In genomic region chr19:29002336-29002735, GRCh38 we compare ENCODE assay signal across 14 cellular contexts.
"Had no signal": no experiment of that assay in that cellular context is flagged by ENCODE, and none has a peak within 500 bp of the region (broad histone marks: within the 10 kb centered on the region; RNA-seq: fewer than 3 reads in every experiment).

No MANE protein-coding gene starts in this region.

- H3K36me3 ChIP-seq: ovary, tibial artery had no signal

- H3K4me3 Mint-ChIP-seq: activated CD4-positive, alpha-beta T cell treated with anti-CD3 and anti-CD28 coated beads, Interleukin-2, amount 10 ng/mL, durations not matched to agents 7 days and 5 days; activated naive CD8-positive, alpha-beta T cell treated with anti-CD3 and anti-CD28 coated beads for 36 hours; memory B cell; neural crest cell; stimulated activated memory B cell treated with anti-CD40 and anti-IgM and Interleukin-4, amounts not matched to agents 10 μg/mL and 1 μg/mL and 100 μg/mL, for 72 hours; T-helper 2 cell treated with Interferon-gamma antibody and Interleukin-4, amounts not matched to agents 5 μg/mL and 100 μg/mL, for 36 hours had no signal

- H3K27ac ChIP-seq: hepatocyte, tibial artery had no signal

- H3K9me3 ChIP-seq: ovary had no signal

- H3K4me1 ChIP-seq: tibial artery had no signal

- H3K4me3 ChIP-seq: hepatocyte, ovary, tibial artery had no signal

- FAIRE-seq: endometrium, keratinocyte had no signal

- ATAC-seq: esophagus mucosa; left ventricle myocardium superior; stimulated activated memory B cell treated with anti-CD40 and anti-IgM and Interleukin-4, amounts not matched to agents 10 μg/mL and 1 μg/mL and 100 μg/mL, for 72 hours had no signal

- H3K4me1 Mint-ChIP-seq: activated CD4-positive, alpha-beta T cell treated with anti-CD3 and anti-CD28 coated beads, Interleukin-2, amount 10 ng/mL, durations not matched to agents 7 days and 5 days; activated naive CD8-positive, alpha-beta T cell treated with anti-CD3 and anti-CD28 coated beads for 36 hours; memory B cell; stimulated activated memory B cell treated with anti-CD40 and anti-IgM and Interleukin-4, amounts not matched to agents 10 μg/mL and 1 μg/mL and 100 μg/mL, for 72 hours had no signal

- DNase-seq: activated CD4-positive, alpha-beta T cell treated with anti-CD3 and anti-CD28 coated beads, Interleukin-2, amount 10 ng/mL, durations not matched to agents 7 days and 5 days; activated CD4-positive, CD25-positive, alpha-beta regulatory T cell; activated naive CD8-positive, alpha-beta T cell treated with anti-CD3 and anti-CD28 coated beads for 36 hours; left ventricle myocardium superior; ovary had no signal

- H3K27me3 ChIP-seq: hepatocyte, ovary had no signal

- H3K27me3 Mint-ChIP-seq: activated CD4-positive, alpha-beta T cell treated with anti-CD3 and anti-CD28 coated beads, Interleukin-2, amount 10 ng/mL, durations not matched to agents 7 days and 5 days; memory B cell; stimulated activated memory B cell treated with anti-CD40 and anti-IgM and Interleukin-4, amounts not matched to agents 10 μg/mL and 1 μg/mL and 100 μg/mL, for 72 hours had no signal

- H3K27ac Mint-ChIP-seq: activated CD4-positive, alpha-beta T cell treated with anti-CD3 and anti-CD28 coated beads, Interleukin-2, amount 10 ng/mL, durations not matched to agents 7 days and 5 days; activated naive CD8-positive, alpha-beta T cell treated with anti-CD3 and anti-CD28 coated beads for 36 hours; memory B cell; stimulated activated memory B cell treated with anti-CD40 and anti-IgM and Interleukin-4, amounts not matched to agents 10 μg/mL and 1 μg/mL and 100 μg/mL, for 72 hours; T-helper 2 cell treated with Interferon-gamma antibody and Interleukin-4, amounts not matched to agents 5 μg/mL and 100 μg/mL, for 36 hours had no signal

- H3K36me3 Mint-ChIP-seq: activated naive CD8-positive, alpha-beta T cell treated with anti-CD3 and anti-CD28 coated beads for 36 hours; memory B cell; stimulated activated memory B cell treated with anti-CD40 and anti-IgM and Interleukin-4, amounts not matched to agents 10 μg/mL and 1 μg/mL and 100 μg/mL, for 72 hours had no signal
